ENCODE assay signal across 1 cellular context in genomic region chr2:233359823-233360222, GRCh38.
TF ChIP-seq lines count a peak whose summit lies in the region.

No MANE protein-coding gene starts in this region.

TF ChIP-seq in HepG2, 621 proteins besides CTCF, POLR2A, EP300 and RAD21:
- TF ChIP-seq RFX1 (IDR thresholded peaks at IDR 0.05) (no peak), TP53 (CRISPR knock-in tag; conservative IDR thresholded peaks at IDR 0.05) (no peak), MLXIP (CRISPR knock-in tag; IDR thresholded peaks at IDR 0.05; ENCODE audit: borderline replicate concordance) (no peak), HNF4A (CRISPR knock-in tag; IDR thresholded peaks at IDR 0.05) (no peak), AHR (CRISPR knock-in tag; IDR thresholded peaks at IDR 0.05) (no peak), ZUFSP (CRISPR knock-in tag; IDR thresholded peaks at IDR 0.05; ENCODE audit: borderline replicate concordance) (no peak), ATM (IDR thresholded peaks at IDR 0.05; ENCODE audit: borderline replicate concordance) (no peak), PCBP1 (IDR thresholded peaks at IDR 0.05; ENCODE audit: borderline replicate concordance, low read depth, low read length) (no peak), CREBL2 (CRISPR knock-in tag; IDR thresholded peaks at IDR 0.05; ENCODE audit: borderline replicate concordance) (no peak), PREB (CRISPR knock-in tag; IDR thresholded peaks at IDR 0.05) (no peak), ZNF816 (CRISPR knock-in tag; IDR thresholded peaks at IDR 0.05; ENCODE audit: borderline replicate concordance) (no peak), ZBTB39 (CRISPR knock-in tag; IDR thresholded peaks at IDR 0.05) (no peak), ZNF703 (CRISPR knock-in tag; IDR thresholded peaks at IDR 0.05; ENCODE audit: borderline replicate concordance) (no peak)
